Comparison of ENCODE assay signal across 8 cellular contexts in genomic region chr9:126471084-126471611, GRCh38.
A peak's percentile ranks its signal among the peaks of the same experiment; 100 is the strongest.
DNase-seq lines count a peak whose midpoint lies in the region; ATAC-seq lines count a peak whose summit lies in the region.

No MANE protein-coding gene starts in this region.

- no peaks in the 10 kb centered on the region for H3K9me3 Mint-ChIP-seq in activated T-cell treated with anti-CD3 and anti-CD28 coated beads, Interleukin-2, amount 50 U/mL, for 24 hours

- H3K4me1 Mint-ChIP-seq in activated T-cell treated with anti-CD3 and anti-CD28 coated beads, Interleukin-2, amount 50 U/mL, for 24 hours (ENCODE audit: low read depth): peaks cover 62% of the 10 kb centered on the region

- H3K27ac Mint-ChIP-seq in activated T-cell treated with anti-CD3 and anti-CD28 coated beads, Interleukin-2, amount 50 U/mL, for 24 hours: peak overlapping the region; percentile 79

- DNase-seq in NOMO-1 treated with DMSO at 0.1 percent for 48 hours (lab: John Stamatoyannopoulos, UW; ENCODE audit: unreplicated experiment) (peak; percentile 99), Right ventricle myocardium inferior (ENCODE audit: missing footprints) (peak; percentile 91), NCI-H524 treated with DMSO at 0.1 percent for 48 hours (lab: John Stamatoyannopoulos, UW) (no peak), NCI-H2107 treated with DMSO at 0.1 percent for 48 hours (lab: John Stamatoyannopoulos, UW; ENCODE audit: unreplicated experiment) (no peak)
- DNase-seq in activated T-cell treated with anti-CD3 and anti-CD28 coated beads, Interleukin-2, amount 50 U/mL, for 24 hours: peak; percentile 77
- DNase-seq in stimulated activated CD4-positive, alpha-beta T cell treated with anti-CD3 and anti-CD28 coated beads, Interleukin-15, amount 100 ng/mL, for 48 hours (ENCODE audit: low read depth in 2 of 2): peak; percentile 68 to 70

- intact Hi-C loops in Right ventricle myocardium inferior (cut with DNase I): no loop called here

- ATAC-seq in GM21423 (IDR thresholded peaks at IDR 0.05; ENCODE audit: unreplicated experiment) (peak; percentile 51), Right ventricle myocardium inferior (peak; percentile 79), GM19328 (IDR thresholded peaks at IDR 0.05; ENCODE audit: unreplicated experiment) (no peak)

- H3K36me3 Mint-ChIP-seq in activated T-cell treated with anti-CD3 and anti-CD28 coated beads, Interleukin-2, amount 50 U/mL, for 24 hours (ENCODE audit: low read depth): no peaks in the 10 kb centered on the region

- H3K4me3 Mint-ChIP-seq in activated T-cell treated with anti-CD3 and anti-CD28 coated beads, Interleukin-2, amount 50 U/mL, for 24 hours: peak overlapping the region; percentile 32

- peaks cover 17% of the 10 kb centered on the region for H3K27me3 Mint-ChIP-seq in activated T-cell treated with anti-CD3 and anti-CD28 coated beads, Interleukin-2, amount 50 U/mL, for 24 hours

Comparison
In these comparisons a context has a peak if more than half of its experiments do, and no peak if none do; other contexts are left out.
1. DNase-seq: peak in NOMO-1 treated with DMSO at 0.1 percent for 48 hours (single experiment), activated T-cell treated with anti-CD3 and anti-CD28 coated beads, Interleukin-2, amount 50 U/mL, for 24 hours (single experiment), Right ventricle myocardium inferior (single experiment) and stimulated activated CD4-positive, alpha-beta T cell treated with anti-CD3 and anti-CD28 coated beads, Interleukin-15, amount 100 ng/mL, for 48 hours (2 of 2); none in NCI-H524 treated with DMSO at 0.1 percent for 48 hours (single experiment) and NCI-H2107 treated with DMSO at 0.1 percent for 48 hours (single experiment).